9 cellular contexts compared by ENCODE assay signal in the genomic region with DNA sequence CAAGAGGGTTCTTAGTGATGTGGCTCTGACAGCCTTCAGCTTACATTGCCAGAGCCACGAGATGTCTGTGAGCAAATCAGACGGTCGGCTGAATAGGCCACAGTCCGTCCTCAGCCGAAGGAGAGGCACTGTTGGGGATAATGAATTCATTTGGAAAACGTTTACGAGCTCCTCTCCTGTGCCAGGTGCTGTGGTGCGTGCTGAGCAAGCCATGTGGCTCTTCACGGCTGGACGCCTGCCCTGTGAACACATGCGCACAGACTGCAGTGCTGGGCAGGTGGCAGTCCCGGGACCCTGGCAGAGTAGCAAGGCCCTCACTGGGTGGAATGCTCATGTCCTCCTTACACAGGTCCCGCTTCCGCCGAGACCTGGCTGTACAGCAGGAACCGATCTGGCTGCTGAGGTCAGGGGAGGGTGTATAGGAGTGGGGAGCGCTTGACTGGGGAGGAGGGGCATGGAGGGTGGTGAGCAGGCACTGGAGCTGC. TPM values are rescaled to one million over a fixed set of nuclear protein-coding genes. Genes with fewer than 3 reads are reported as not detected.
DNase-seq lines count a peak whose midpoint lies in the region; ATAC-seq and TF ChIP-seq lines count a peak whose summit lies in the region.
"Had no signal": no experiment of that assay in that cellular context is flagged by ENCODE, and none has a peak within 500 bp of the region (broad histone marks: within the 10 kb centered on the region; RNA-seq: fewer than 3 reads in every experiment).

No MANE protein-coding gene starts in this region.

- peak; percentile 64 for DNase-seq in NCI-H2171 (lab: John Stamatoyannopoulos, UW)
- DNase-seq in chondrocyte (ENCODE audit: low spot score) = peak; percentile 75
- DNase-seq in osteocyte (ENCODE audit: extremely low spot score, unreplicated experiment) = no peak
- no peak for DNase-seq in foreskin melanocyte
- no peak for DNase-seq in NCI-H1930 (lab: John Stamatoyannopoulos, UW)
- no peak for DNase-seq in HPDE6-E6E7 (ENCODE audit: extremely low spot score)

- H3K27ac ChIP-seq in DOHH2 (ENCODE audit: low read depth, low read length) = peak overlapping the region; percentile 96

- peaks cover 77% of the 10 kb centered on the region for H3K79me2 ChIP-seq in DOHH2 (ENCODE audit: control insufficient read depth, low read length)

- peak overlapping the region; percentile 86 for H3K4me2 ChIP-seq in DOHH2 (ENCODE audit: low read length)

- H4K20me1 ChIP-seq in DOHH2 (ENCODE audit: control insufficient read depth, insufficient read depth, low read depth, low read length) = no peaks in the 10 kb centered on the region

- no peaks in the 10 kb centered on the region for H3K9me3 ChIP-seq in DOHH2 (ENCODE audit: control insufficient read depth, insufficient read depth, low read length)

- H3K27me3 ChIP-seq in DOHH2 (ENCODE audit: control insufficient read depth, low read length) = no peaks in the 10 kb centered on the region

- no peak for ATAC-seq in GM18873 (IDR thresholded peaks at IDR 0.05; ENCODE audit: low FRiP score, unreplicated experiment)

- peaks cover 32% of the 10 kb centered on the region for H3K4me1 Mint-ChIP-seq in chondrocyte (ENCODE audit: low read depth)
- H3K4me1 Mint-ChIP-seq in osteocyte (ENCODE audit: unreplicated experiment) = peaks cover 32% of the 10 kb centered on the region

- peaks cover 57% of the 10 kb centered on the region for H3F3A ChIP-seq in DOHH2 (ENCODE audit: control insufficient read depth, insufficient read depth)

- H3K27ac Mint-ChIP-seq in chondrocyte (ENCODE audit: unreplicated experiment) (peak overlapping the region; percentile 90), osteocyte (ENCODE audit: unreplicated experiment) (peak overlapping the region; percentile 35)

- H3K27me3 Mint-ChIP-seq in chondrocyte (ENCODE audit: low read depth) (no peaks in the 10 kb centered on the region), osteocyte (ENCODE audit: unreplicated experiment) (no peaks in the 10 kb centered on the region)

- H3K9me3 Mint-ChIP-seq in chondrocyte (ENCODE audit: low read depth) (no peaks in the 10 kb centered on the region), osteocyte (ENCODE audit: unreplicated experiment) (no peaks in the 10 kb centered on the region)
- H3K9me3 Mint-ChIP-seq: neural crest cell had no signal

- H3K4me3 Mint-ChIP-seq in chondrocyte (ENCODE audit: unreplicated experiment) (no peak overlapping the region), osteocyte (ENCODE audit: unreplicated experiment) (no peak overlapping the region)

- peaks cover 91% of the 10 kb centered on the region for H3K4me1 ChIP-seq in DOHH2 (ENCODE audit: control insufficient read depth, low read length)

- no peaks in the 10 kb centered on the region for H3K9me2 ChIP-seq in DOHH2 (replicated peaks; ENCODE audit: control insufficient read depth, low read length)

- TF ChIP-seq CTCF in DOHH2 (IDR thresholded peaks at IDR 0.05; ENCODE audit: low read depth, low read length, poor library complexity, severe bottlenecking) (no peak), chondrocyte (IDR thresholded peaks at IDR 0.05) (no peak), osteocyte (IDR thresholded peaks at IDR 0.05) (no peak)

- H3K36me3 ChIP-seq in DOHH2 (ENCODE audit: control insufficient read depth, low read length) = peaks cover 54% of the 10 kb centered on the region

- peak overlapping the region; percentile 76 for H3K4me3 ChIP-seq in DOHH2 (ENCODE audit: low read length)

- H3K36me3 Mint-ChIP-seq in chondrocyte (ENCODE audit: low read depth) (no peaks in the 10 kb centered on the region), osteocyte (ENCODE audit: unreplicated experiment) (no peaks in the 10 kb centered on the region)

RNA-seq across cellular contexts. Expression of gene TBC1D22A, which starts 6.8 kb away (rescaled TPM):
- total RNA-seq in chondrocyte = 18.9 to 21.1 TPM (median 18.9 TPM) in 3 replicates
- 28.9 and 29.1 TPM in 2 replicates for total RNA-seq in osteocyte

RNA-seq across cellular contexts. Expression of gene CERK, which starts 31.2 kb away (rescaled TPM):
- total RNA-seq in chondrocyte (28.8 to 31.8 TPM (median 29.2 TPM) in 3 replicates), osteocyte (38.4 and 41.6 TPM in 2 replicates)

Comparison
In these comparisons a context has a peak if more than half of its experiments do, and no peak if none do; other contexts are left out.
1. DNase-seq: peak in NCI-H2171 (single experiment) and chondrocyte (single experiment); none in osteocyte (single experiment), foreskin melanocyte (single experiment), NCI-H1930 (0 of 2) and HPDE6-E6E7 (single experiment).